Comparison of ENCODE assay signal across 18 cellular contexts in genomic region chr1:116178837-116179236, GRCh38.
A peak's percentile ranks its signal among the peaks of the same experiment; 100 is the strongest.
DNase-seq lines count a peak whose midpoint lies in the region; ATAC-seq and TF ChIP-seq lines count a peak whose summit lies in the region.
"Had no signal": no experiment of that assay in that cellular context is flagged by ENCODE, and none has a peak within 500 bp of the region (broad histone marks: within the 10 kb centered on the region; RNA-seq: fewer than 3 reads in every experiment).

No MANE protein-coding gene starts in this region.

- no peaks in the 10 kb centered on the region for H3K9me2 ChIP-seq in Karpas-422 (replicated peaks; ENCODE audit: insufficient read depth, low read length)

- H3K4me1 ChIP-seq in esophagus muscularis mucosa (no peaks in the 10 kb centered on the region), Karpas-422 (ENCODE audit: low read length) (peaks cover 12% of the 10 kb centered on the region)
- H3K4me1 ChIP-seq: uterus had no signal

- no peak overlapping the region for H3K4me3 Mint-ChIP-seq in stimulated activated memory B cell treated with anti-CD40 and anti-IgM and Interleukin-4, amounts not matched to agents 10 μg/mL and 1 μg/mL and 100 μg/mL, for 72 hours
- H3K4me3 Mint-ChIP-seq: activated T-cell treated with anti-CD3 and anti-CD28 coated beads, Interleukin-2, amount 50 U/mL, for 24 hours; CD4-positive, alpha-beta memory T cell; HFFc6; nephron; T-cell had no signal

- TF ChIP-seq EP300 in esophagus muscularis mucosa (IDR thresholded peaks at IDR 0.05) = no peak

- no peaks in the 10 kb centered on the region for H3K36me3 Mint-ChIP-seq in stimulated activated memory B cell treated with anti-CD40 and anti-IgM and Interleukin-4, amounts not matched to agents 10 μg/mL and 1 μg/mL and 100 μg/mL, for 72 hours
- H3K36me3 Mint-ChIP-seq: CD4-positive, alpha-beta memory T cell; T-cell had no signal

- no peak overlapping the region for H3K4me2 ChIP-seq in Karpas-422 (ENCODE audit: low read depth, low read length, poor library complexity, severe bottlenecking)

- 71% methylated on average over 1 of the region's 1 CpG for WGBS in esophagus muscularis mucosa

- peaks cover 0 to 17% (median 0%) of the 10 kb centered on the region in 4 donors for H3K27me3 ChIP-seq in esophagus muscularis mucosa
- no peaks in the 10 kb centered on the region for H3K27me3 ChIP-seq in Karpas-422 (ENCODE audit: low read length)
- H3K27me3 ChIP-seq: heart left ventricle, uterus had no signal

- no peaks in the 10 kb centered on the region for H3K9me3 Mint-ChIP-seq in stimulated activated memory B cell treated with anti-CD40 and anti-IgM and Interleukin-4, amounts not matched to agents 10 μg/mL and 1 μg/mL and 100 μg/mL, for 72 hours
- H3K9me3 Mint-ChIP-seq: activated T-cell treated with anti-CD3 and anti-CD28 coated beads, Interleukin-2, amount 50 U/mL, for 24 hours; HFFc6; T-cell had no signal

- peak; percentile 31 for ATAC-seq in stimulated activated memory B cell treated with anti-CD40 and anti-IgM and Interleukin-4, amounts not matched to agents 10 μg/mL and 1 μg/mL and 100 μg/mL, for 72 hours
- ATAC-seq in GM21360 (IDR thresholded peaks at IDR 0.05; ENCODE audit: unreplicated experiment) = no peak
- ATAC-seq: GM12878, sciatic nerve, T-cell had no signal

- no peak for TF ChIP-seq POLR2A in esophagus muscularis mucosa (IDR thresholded peaks at IDR 0.05; ENCODE audit: low read depth)

- H3K4me3 ChIP-seq in esophagus muscularis mucosa (no peak overlapping the region), Karpas-422 (ENCODE audit: low read length) (no peak overlapping the region)
- H3K4me3 ChIP-seq: GM12878, heart left ventricle, uterus had no signal

- no peaks in the 10 kb centered on the region for H3K36me3 ChIP-seq in esophagus muscularis mucosa
- no peaks in the 10 kb centered on the region for H3K36me3 ChIP-seq in Karpas-422 (ENCODE audit: insufficient read depth, low read length)
- H3K36me3 ChIP-seq: heart left ventricle, uterus had no signal

- H2AFZ ChIP-seq in Karpas-422 (ENCODE audit: low read length) = no peak overlapping the region

- no peak overlapping the region for H3K27ac ChIP-seq in esophagus muscularis mucosa (replicated peaks in 1 of 4)
- no peak overlapping the region for H3K27ac ChIP-seq in Karpas-422 (ENCODE audit: low read length)
- H3K27ac ChIP-seq: heart left ventricle, uterus had no signal

- H3K4me1 Mint-ChIP-seq in stimulated activated memory B cell treated with anti-CD40 and anti-IgM and Interleukin-4, amounts not matched to agents 10 μg/mL and 1 μg/mL and 100 μg/mL, for 72 hours = no peaks in the 10 kb centered on the region
- H3K4me1 Mint-ChIP-seq: CD4-positive, alpha-beta memory T cell; nephron; T-cell had no signal

- no peak overlapping the region for H3K9ac ChIP-seq in Karpas-422 (ENCODE audit: low read length)

- H3K79me2 ChIP-seq in Karpas-422 (ENCODE audit: low read length) = no peaks in the 10 kb centered on the region

- H3K27ac Mint-ChIP-seq in stimulated activated memory B cell treated with anti-CD40 and anti-IgM and Interleukin-4, amounts not matched to agents 10 μg/mL and 1 μg/mL and 100 μg/mL, for 72 hours = no peak overlapping the region
- H3K27ac Mint-ChIP-seq: activated T-cell treated with anti-CD3 and anti-CD28 coated beads, Interleukin-2, amount 50 U/mL, for 24 hours; CD4-positive, alpha-beta memory T cell; HFFc6; nephron; T-cell had no signal

- no peaks in the 10 kb centered on the region for H4K20me1 ChIP-seq in Karpas-422 (ENCODE audit: insufficient read depth, low read depth, low read length)

- H3K9me3 ChIP-seq in esophagus muscularis mucosa (no peaks in the 10 kb centered on the region), Karpas-422 (ENCODE audit: low read length) (no peaks in the 10 kb centered on the region)
- H3K9me3 ChIP-seq: heart left ventricle, uterus had no signal

- intact Hi-C loops in esophagus muscularis mucosa (cut with DNase I) = no loop called here

- DNase-seq in DMS79 treated with DMSO at 0.1 percent for 48 hours (lab: John Stamatoyannopoulos, UW) (peak; percentile 51), NCI-H510A treated with DMSO at 0.1 percent for 48 hours (lab: John Stamatoyannopoulos, UW) (peak; percentile 68), esophagus muscularis mucosa (ENCODE audit: extremely low spot score) (peak; percentile 57), Karpas-422 (no peak)
- DNase-seq in activated naive CD4-positive, alpha-beta T cell treated with Interleukin-2 at 50 U/mL for 16 hours = no peak
- DNase-seq: activated T-cell treated with anti-CD3 and anti-CD28 coated beads, Interleukin-2, amount 50 U/mL, for 24 hours; CD4-positive, alpha-beta memory T cell; heart left ventricle; HFFc6; stimulated activated CD4-positive, alpha-beta T cell treated with anti-CD3 and anti-CD28 coated beads, Interleukin-15, amount 100 ng/mL, for 24 hours; stimulated activated CD8-positive, alpha-beta memory T cell treated with anti-CD3 and anti-CD28 coated beads, Interleukin-4, amount 100 ng/mL, for 48 hours; T-cell; uterus had no signal

- H3K27me3 Mint-ChIP-seq in stimulated activated memory B cell treated with anti-CD40 and anti-IgM and Interleukin-4, amounts not matched to agents 10 μg/mL and 1 μg/mL and 100 μg/mL, for 72 hours = peaks cover 18% of the 10 kb centered on the region
- H3K27me3 Mint-ChIP-seq: activated T-cell treated with anti-CD3 and anti-CD28 coated beads, Interleukin-2, amount 50 U/mL, for 24 hours had no signal

- no peak for TF ChIP-seq CTCF in esophagus muscularis mucosa (IDR thresholded peaks at IDR 0.05)

Comparison
In these comparisons a context has a peak if more than half of its experiments do, and no peak if none do; other contexts are left out.
1. DNase-seq: peak in DMS79 treated with DMSO at 0.1 percent for 48 hours (single experiment), NCI-H510A treated with DMSO at 0.1 percent for 48 hours (single experiment) and esophagus muscularis mucosa (single experiment); none in Karpas-422 (single experiment) and activated naive CD4-positive, alpha-beta T cell treated with Interleukin-2 at 50 U/mL for 16 hours (single experiment).